ENCODE assay signal across 10 cellular contexts in the genomic region with DNA sequence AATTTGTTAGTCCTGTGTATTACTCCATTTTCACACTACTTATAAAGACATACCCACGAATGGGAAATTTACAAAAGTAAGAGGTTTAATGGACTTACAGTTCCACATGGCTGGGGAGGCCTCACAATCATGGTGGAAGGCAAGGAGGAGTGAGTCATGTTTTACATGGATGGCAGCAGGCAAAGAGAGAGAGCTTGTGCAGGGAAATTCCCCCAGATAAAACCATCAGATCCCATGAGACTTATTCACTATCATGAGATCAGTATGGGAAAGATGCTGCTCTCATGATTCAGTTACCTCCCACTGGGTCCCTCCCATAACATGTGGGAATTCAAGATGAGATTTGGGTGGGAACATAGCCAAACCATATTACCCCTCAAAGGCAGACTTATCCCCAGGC. TPM values are rescaled to one million over a fixed set of nuclear protein-coding genes. Genes with fewer than 3 reads are reported as not detected.
DNase-seq lines count a peak whose midpoint lies in the region; FAIRE-seq and TF ChIP-seq lines count a peak whose summit lies in the region.
"Not testable (repeated sequence)": the region's sequence is repeated elsewhere in the genome, so short reads cannot be mapped to it uniquely, and the experiment has no call there.
"Had no signal": no experiment of that assay in that cellular context is flagged by ENCODE, and none has a peak within 500 bp of the region (broad histone marks: within the 10 kb centered on the region; RNA-seq: fewer than 3 reads in every experiment).

No MANE protein-coding gene starts in this region.

- not testable (repeated sequence) for H3K36me3 ChIP-seq in astrocyte (ENCODE audit: insufficient read depth, low read length); osteoblast (ENCODE audit: insufficient read depth, low read length)

- not testable (repeated sequence) for H3K27me3 ChIP-seq in astrocyte (ENCODE audit: insufficient read depth, low read length); osteoblast (ENCODE audit: insufficient read depth, low read length)

- H3K79me2 ChIP-seq in astrocyte (ENCODE audit: insufficient read depth, low read length); osteoblast (ENCODE audit: insufficient read depth, low read length): not testable (repeated sequence)

- H3K27me3 Mint-ChIP-seq in astrocyte (ENCODE audit: low read depth, unreplicated experiment), result not testable (repeated sequence)

- H3K4me3 ChIP-seq in astrocyte (ENCODE audit: insufficient read depth, low read depth, low read length); epithelial cell of esophagus (ENCODE audit: low read length); foreskin fibroblast (ENCODE audit: low read depth in 1 of 2, low read length in 2 of 2); osteoblast (ENCODE audit: insufficient read depth, low read length): not testable (repeated sequence)

- FAIRE-seq in RCC 7860 (lab: Jason Lieb, UNC), result peak; percentile 56
- FAIRE-seq in astrocyte (lab: Jason Lieb, UNC), result not testable (repeated sequence)

- H3K9ac ChIP-seq in astrocyte (ENCODE audit: low read length), result not testable (repeated sequence)

- TF ChIP-seq CTCF in astrocyte (IDR thresholded peaks at IDR 0.05; ENCODE audit: insufficient read depth, low read depth, low read length); epithelial cell of esophagus (IDR thresholded peaks at IDR 0.05; ENCODE audit: insufficient read depth, low read depth, low read length, missing control alignments); foreskin fibroblast (IDR thresholded peaks at IDR 0.05; ENCODE audit: low read depth, low read length); osteoblast (IDR thresholded peaks at IDR 0.05; ENCODE audit: extremely low read depth, low read depth, low read length): not testable (repeated sequence)

- not testable (repeated sequence) for H3K4me1 Mint-ChIP-seq in astrocyte (ENCODE audit: low read depth, unreplicated experiment)

- H3K27ac ChIP-seq in astrocyte (ENCODE audit: low read depth, low read length), result not testable (repeated sequence)
- H3K27ac ChIP-seq in osteoblast (ENCODE audit: low read depth, low read length), result peak overlapping the region; percentile 3

- H3K27ac Mint-ChIP-seq in astrocyte (ENCODE audit: unreplicated experiment), result not testable (repeated sequence)

- H3K4me3 Mint-ChIP-seq in astrocyte (ENCODE audit: unreplicated experiment), result not testable (repeated sequence)

- in situ Hi-C loops in Caki2 (cut with HindIII; ENCODE audit: low pct_unique_long_range_greater_than_20kb, low sequenced_read_pairs), result not testable (repeated sequence)

- H2AFZ ChIP-seq in astrocyte (ENCODE audit: low read depth, low read length); osteoblast (ENCODE audit: low read length): not testable (repeated sequence)

- peaks cover 16% of the 10 kb centered on the region for H3K9me3 Mint-ChIP-seq in astrocyte (ENCODE audit: unreplicated experiment)

- DNase-seq in A172 (ENCODE audit: low spot score), result peak; percentile 49
- DNase-seq in Caki2 (ENCODE audit: low read depth), result peak; percentile 53
- DNase-seq in HCEC 1CT, result peak; percentile 22
- peak; percentile 81 for DNase-seq in RCC 7860 (ENCODE audit: low spot score)
- peak; percentile 38 for DNase-seq in astrocyte (ENCODE audit: low read depth)
- DNase-seq in epithelial cell of esophagus (ENCODE audit: low read depth), result peak; percentile 30
- DNase-seq in foreskin fibroblast, result peak; percentile 33 to 67
- DNase-seq in osteoblast (ENCODE audit: insufficient read length, low spot score, missing footprints), result not testable (repeated sequence)

- not testable (repeated sequence) for H3K4me1 ChIP-seq in astrocyte (ENCODE audit: insufficient read depth, low read length); osteoblast (ENCODE audit: insufficient read depth, low read length)

- H3K9me3 ChIP-seq in astrocyte (ENCODE audit: insufficient read depth, low read depth, low read length); osteoblast (ENCODE audit: low read depth, low read length): not testable (repeated sequence)

- not testable (repeated sequence) for H4K20me1 ChIP-seq in astrocyte (ENCODE audit: insufficient read depth, low read length); osteoblast (ENCODE audit: insufficient read depth, low read length)

- not testable (repeated sequence) for H3K4me2 ChIP-seq in astrocyte (ENCODE audit: low read length); osteoblast (ENCODE audit: insufficient read depth, low read length)

- H3K36me3 Mint-ChIP-seq in astrocyte (ENCODE audit: low read depth, unreplicated experiment), result not testable (repeated sequence)

RNA-seq across cellular contexts. Expression of a gene that starts 8.7 kb away (rescaled TPM):
- total RNA-seq in A172 (2014; rRNA removed; shearing (Covaris generic)), result 8.5 and 10.5 TPM in 2 replicates
- total RNA-seq in Caki2 (2014; rRNA removed; shearing (Covaris generic); ENCODE audit: low replicate concordance), result 9.7 and 23.5 TPM in 2 replicates
- total RNA-seq in astrocyte, result 1.9 and 2.4 TPM in 2 replicates
- 0.59 and 1.4 TPM in 2 replicates for total RNA-seq in osteoblast

RNA-seq across cellular contexts. Expression of a gene that starts 35.7 kb away (rescaled TPM):
- 2.5 and 4.2 TPM in 2 replicates for total RNA-seq in A172 (2014; rRNA removed; shearing (Covaris generic))
- not detected in 2 replicates for total RNA-seq in Caki2 (2014; rRNA removed; shearing (Covaris generic); ENCODE audit: low replicate concordance)
- total RNA-seq in astrocyte, result 1.3 and 1.7 TPM in 2 replicates
- total RNA-seq in osteoblast, result 4.1 and 4.3 TPM in 2 replicates
- total RNA-seq: Caco-2; CD4-positive, CD25-positive, alpha-beta regulatory T cell had no signal

RNA-seq across cellular contexts. Expression of a gene that starts 40.6 kb away (rescaled TPM):
- total RNA-seq in A172 (2014; rRNA removed; shearing (Covaris generic)), result 85.5 and 89.7 TPM in 2 replicates
- total RNA-seq in Caki2 (2014; rRNA removed; shearing (Covaris generic); ENCODE audit: low replicate concordance), result 125 and 130 TPM in 2 replicates
- total RNA-seq in astrocyte (55.1 and 57.8 TPM in 2 replicates), osteoblast (43.9 and 45.6 TPM in 2 replicates)
